Comparison of ENCODE assay signal across 1 cellular context in genomic region chr17:82551779-82552457, GRCh38.
TF ChIP-seq lines count a peak whose summit lies in the region.

No MANE protein-coding gene starts in this region.

TF ChIP-seq in HEK293, 187 proteins besides CTCF, POLR2A, EP300 and RAD21 (continued from another document):
- peak; percentile 74; the same call in 1 of the 2 replicates for TF ChIP-seq TSHZ1 (tag by site-specific recombination; IDR thresholded peaks at IDR 0.05; ENCODE audit: borderline replicate concordance)
- TF ChIP-seq ZNF473 (tag by site-specific recombination; IDR thresholded peaks at IDR 0.05): no peak
- TF ChIP-seq ZSCAN18 (tag by site-specific recombination; IDR thresholded peaks at IDR 0.05): no peak
- 0 out of 2 replicates have a peak, but pooled peaks have one; percentile 37 for TF ChIP-seq SP7 (tag by site-specific recombination; IDR thresholded peaks at IDR 0.05)
- no peak for TF ChIP-seq ZNF416 (tag by site-specific recombination; IDR thresholded peaks at IDR 0.05)
- no peak for TF ChIP-seq ZNF133 (tag by site-specific recombination; IDR thresholded peaks at IDR 0.05)
- no peak for TF ChIP-seq ZNF585B (tag by site-specific recombination; IDR thresholded peaks at IDR 0.05)
- no peak for TF ChIP-seq ZNF138 (tag by site-specific recombination; IDR thresholded peaks at IDR 0.05; ENCODE audit: borderline replicate concordance)
- no peak for TF ChIP-seq BCL11A (tag by site-specific recombination; IDR thresholded peaks at IDR 0.05; ENCODE audit: low read depth)
- TF ChIP-seq HOXC10 (CRISPR knock-in tag; IDR thresholded peaks at IDR 0.05): no peak
- no peak for TF ChIP-seq ZNF548 (tag by site-specific recombination; IDR thresholded peaks at IDR 0.05)
- TF ChIP-seq SP2 (tag by site-specific recombination; IDR thresholded peaks at IDR 0.05): peak; percentile 79
- no peak for TF ChIP-seq ZNF19 (tag by site-specific recombination; IDR thresholded peaks at IDR 0.05; ENCODE audit: low read depth)
- 0 out of 2 replicates have a peak, but pooled peaks have one; percentile 7 for TF ChIP-seq ZIC2 (tag by site-specific recombination; IDR thresholded peaks at IDR 0.05)
- no peak for TF ChIP-seq ZNF621 (tag by site-specific recombination; IDR thresholded peaks at IDR 0.05)
- TF ChIP-seq PRDM1 (tag by site-specific recombination; IDR thresholded peaks at IDR 0.05): no peak
- TF ChIP-seq ZBTB10 (tag by site-specific recombination; IDR thresholded peaks at IDR 0.05): no peak
- peak; percentile 79 for TF ChIP-seq PRDM10 (tag by site-specific recombination; IDR thresholded peaks at IDR 0.05)
- peak; percentile 13; the same call in 1 of the 2 replicates for TF ChIP-seq ZSCAN30 (tag by site-specific recombination; IDR thresholded peaks at IDR 0.05)
- no peak; the same call in 1 of the 2 replicates for TF ChIP-seq ZBTB8A (tag by site-specific recombination; IDR thresholded peaks at IDR 0.05)
- no peak for TF ChIP-seq ZNF140 (tag by site-specific recombination; IDR thresholded peaks at IDR 0.05)
- 0 out of 2 replicates have a peak, but pooled peaks have one; percentile 3 for TF ChIP-seq PRDM6 (tag by site-specific recombination; IDR thresholded peaks at IDR 0.05)
- no peak for TF ChIP-seq ZNF529 (tag by site-specific recombination; IDR thresholded peaks at IDR 0.05; ENCODE audit: insufficient replicate concordance)
- peak; percentile 97 for TF ChIP-seq SCRT1 (tag by site-specific recombination; IDR thresholded peaks at IDR 0.05; ENCODE audit: borderline replicate concordance)
- no peak for TF ChIP-seq ZBTB49 (tag by site-specific recombination; IDR thresholded peaks at IDR 0.05; ENCODE audit: low read depth)
- no peak for TF ChIP-seq ZNF221 (tag by site-specific recombination; IDR thresholded peaks at IDR 0.05; ENCODE audit: borderline replicate concordance)
- TF ChIP-seq KLF7 (tag by site-specific recombination; IDR thresholded peaks at IDR 0.05; ENCODE audit: borderline replicate concordance): no peak
- TF ChIP-seq ZNF239 (tag by site-specific recombination; IDR thresholded peaks at IDR 0.05): no peak
- TF ChIP-seq ZSCAN4 (tag by site-specific recombination; IDR thresholded peaks at IDR 0.05): no peak
- peak; percentile 45; the same call in 1 of the 2 replicates for TF ChIP-seq ZNF423 (tag by site-specific recombination; IDR thresholded peaks at IDR 0.05)
- TF ChIP-seq ZNF660 (tag by site-specific recombination; IDR thresholded peaks at IDR 0.05): peak; percentile 69; the same call in 1 of the 2 replicates
- TF ChIP-seq ZNF121 (tag by site-specific recombination; IDR thresholded peaks at IDR 0.05): no peak
- no peak for TF ChIP-seq ZNF707 (tag by site-specific recombination; IDR thresholded peaks at IDR 0.05)
- TF ChIP-seq KLF8 (tag by site-specific recombination; IDR thresholded peaks at IDR 0.05): peak; percentile 44; the same call in 1 of the 2 replicates
- TF ChIP-seq ZFP3 (tag by site-specific recombination; IDR thresholded peaks at IDR 0.05; ENCODE audit: low read depth): no peak
- no peak for TF ChIP-seq GFI1B (tag by site-specific recombination; IDR thresholded peaks at IDR 0.05)
- TF ChIP-seq ZEB2 (tag by site-specific recombination; IDR thresholded peaks at IDR 0.05): no peak
- TF ChIP-seq ZNF544 (tag by site-specific recombination; IDR thresholded peaks at IDR 0.05): no peak
- peak; percentile 78 for TF ChIP-seq GLIS1 (tag by site-specific recombination; IDR thresholded peaks at IDR 0.05)
- no peak for TF ChIP-seq ZNF366 (tag by site-specific recombination; conservative IDR thresholded peaks at IDR 0.05)
- TF ChIP-seq ZNF433 (tag by site-specific recombination; IDR thresholded peaks at IDR 0.05; ENCODE audit: low read depth): no peak
- no peak for TF ChIP-seq ZNF792 (tag by site-specific recombination; IDR thresholded peaks at IDR 0.05)
- no peak for TF ChIP-seq FEZF1 (tag by site-specific recombination; IDR thresholded peaks at IDR 0.05)
- TF ChIP-seq KLF10 (tag by site-specific recombination; IDR thresholded peaks at IDR 0.05): peak; percentile 85
